In genomic region chr3:98843301-98843959, GRCh38 we compare ENCODE assay signal across 14 cellular contexts.
"Had no signal": no experiment of that assay in that cellular context is flagged by ENCODE, and none has a peak within 500 bp of the region (broad histone marks: within the 10 kb centered on the region; RNA-seq: fewer than 3 reads in every experiment).

No MANE protein-coding gene starts in this region.

- H3K36me3 ChIP-seq: breast epithelium had no signal

- H3K9me3 ChIP-seq: breast epithelium, esophagus squamous epithelium had no signal

- H3K4me1 ChIP-seq: breast epithelium, esophagus squamous epithelium had no signal

- H3K27ac ChIP-seq: breast epithelium, esophagus squamous epithelium, hepatocyte had no signal

- H3K4me1 Mint-ChIP-seq: activated CD8-positive, alpha-beta memory T cell treated with anti-CD3 and anti-CD28 coated beads, Interleukin-2, amount 10 ng/mL, durations not matched to agents 7 days and 5 days; neural crest cell; stimulated activated naive B cell treated with anti-CD40 and anti-IgM and Interleukin-4, amounts not matched to agents 10 μg/mL and 1 μg/mL and 100 μg/mL, for 72 hours had no signal

- H3K9me3 Mint-ChIP-seq: activated T-cell treated with anti-CD3 and anti-CD28 coated beads, Interleukin-2, amount 50 U/mL, for 4 hours had no signal

- DNase-seq: activated CD4-positive, alpha-beta T cell treated with anti-CD3 and anti-CD28 coated beads for 1 hour; activated CD4-positive, alpha-beta T cell treated with anti-CD3 and anti-CD28 coated beads, Interleukin-2, amount 50 U/mL, for 48 hours; activated CD8-positive, alpha-beta memory T cell treated with anti-CD3 and anti-CD28 coated beads, Interleukin-2, amount 10 ng/mL, durations not matched to agents 7 days and 5 days; activated gamma-delta T cell; activated T-cell treated with anti-CD3 and anti-CD28 coated beads, Interleukin-2, amount 50 U/mL, for 4 hours; esophagus squamous epithelium; kidney; retina; stimulated activated naive B cell treated with anti-CD40 and anti-IgM and Interleukin-4, amounts not matched to agents 10 μg/mL and 1 μg/mL and 100 μg/mL, for 72 hours had no signal

- H3K27ac Mint-ChIP-seq: activated CD8-positive, alpha-beta memory T cell treated with anti-CD3 and anti-CD28 coated beads, Interleukin-2, amount 10 ng/mL, durations not matched to agents 7 days and 5 days; activated naive CD8-positive, alpha-beta T cell; stimulated activated naive B cell treated with anti-CD40 and anti-IgM and Interleukin-4, amounts not matched to agents 10 μg/mL and 1 μg/mL and 100 μg/mL, for 72 hours; type B pancreatic cell had no signal

- H3K4me3 Mint-ChIP-seq: activated CD8-positive, alpha-beta memory T cell treated with anti-CD3 and anti-CD28 coated beads, Interleukin-2, amount 10 ng/mL, durations not matched to agents 7 days and 5 days; activated naive CD8-positive, alpha-beta T cell; activated T-cell treated with anti-CD3 and anti-CD28 coated beads, Interleukin-2, amount 50 U/mL, for 4 hours; neural crest cell; stimulated activated naive B cell treated with anti-CD40 and anti-IgM and Interleukin-4, amounts not matched to agents 10 μg/mL and 1 μg/mL and 100 μg/mL, for 72 hours; type B pancreatic cell had no signal

- H3K27me3 ChIP-seq: breast epithelium, esophagus squamous epithelium, hepatocyte had no signal

- ATAC-seq: activated CD8-positive, alpha-beta memory T cell treated with anti-CD3 and anti-CD28 coated beads, Interleukin-2, amount 10 ng/mL, durations not matched to agents 7 days and 5 days; activated T-cell treated with anti-CD3 and anti-CD28 coated beads, Interleukin-2, amount 50 U/mL, for 4 hours; stimulated activated naive B cell treated with anti-CD40 and anti-IgM and Interleukin-4, amounts not matched to agents 10 μg/mL and 1 μg/mL and 100 μg/mL, for 72 hours had no signal

- H3K27me3 Mint-ChIP-seq: activated CD8-positive, alpha-beta memory T cell treated with anti-CD3 and anti-CD28 coated beads, Interleukin-2, amount 10 ng/mL, durations not matched to agents 7 days and 5 days; activated naive CD8-positive, alpha-beta T cell; stimulated activated naive B cell treated with anti-CD40 and anti-IgM and Interleukin-4, amounts not matched to agents 10 μg/mL and 1 μg/mL and 100 μg/mL, for 72 hours; type B pancreatic cell had no signal

- H3K4me3 ChIP-seq: breast epithelium, esophagus squamous epithelium, hepatocyte had no signal
